11 cellular contexts compared by ENCODE assay signal in the genomic region with DNA sequence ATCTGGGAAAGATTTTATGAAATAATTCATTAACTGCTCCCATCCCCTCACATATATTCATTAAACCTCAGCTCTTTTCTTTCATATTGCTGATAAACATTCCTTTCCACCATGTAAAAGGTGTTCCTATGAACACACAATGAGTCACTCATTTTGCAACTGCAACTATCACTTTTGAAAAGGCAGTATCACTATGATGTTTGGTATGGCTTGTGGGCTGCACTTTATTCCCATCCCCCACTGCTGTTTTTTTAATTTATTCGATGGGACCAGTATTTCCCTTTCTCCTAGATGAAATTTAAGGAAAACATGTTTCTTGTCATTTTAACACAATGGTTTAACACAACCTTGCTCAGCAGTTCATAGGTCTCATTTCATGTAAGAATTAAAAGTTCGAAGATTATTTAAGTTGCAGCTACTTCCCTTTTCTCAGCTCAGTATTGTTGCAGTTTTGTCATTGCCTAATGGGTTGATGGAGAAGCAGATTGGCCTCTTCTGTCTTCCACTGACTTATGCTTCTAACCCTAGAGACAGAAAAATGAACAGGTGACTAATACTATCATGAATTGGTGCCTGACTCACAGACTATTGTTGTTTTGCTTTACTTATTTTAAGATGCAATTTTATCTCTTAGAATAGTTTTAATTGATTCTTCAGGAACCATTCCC.
DNase-seq lines count a peak whose midpoint lies in the region; ATAC-seq and TF ChIP-seq lines count a peak whose summit lies in the region.
"Had no signal": no experiment of that assay in that cellular context is flagged by ENCODE, and none has a peak within 500 bp of the region (broad histone marks: within the 10 kb centered on the region; RNA-seq: fewer than 3 reads in every experiment).

No MANE protein-coding gene starts in this region.

- H3K9me3 ChIP-seq in testis, result no peaks in the 10 kb centered on the region

- 72 to 81% methylated on average over 2 of the region's 2 CpGs for WGBS in testis, 2 donors

- no peaks in the 10 kb centered on the region for H3K9me3 Mint-ChIP-seq in activated T-helper 2 cell treated with anti-CD3 and anti-CD28 coated beads, Interferon-gamma antibody, Interleukin-2, Interleukin-4, amounts not matched to agents 10 μg/mL and 5 μg/mL and 100 μg/mL, durations not matched to agents 14 hours and 24 hours and 36 hours
- H3K9me3 Mint-ChIP-seq: activated naive CD4-positive, alpha-beta T cell treated with anti-CD3 and anti-CD28 coated beads for 36 hours had no signal

- H3K4me1 ChIP-seq in testis, result no peaks in the 10 kb centered on the region

- peaks cover 11% of the 10 kb centered on the region for H3K27me3 Mint-ChIP-seq in activated T-helper 2 cell treated with anti-CD3 and anti-CD28 coated beads, Interferon-gamma antibody, Interleukin-2, Interleukin-4, amounts not matched to agents 10 μg/mL and 5 μg/mL and 100 μg/mL, durations not matched to agents 14 hours and 24 hours and 36 hours (ENCODE audit: low read depth)

- peak overlapping the region; percentile 50 for H3K27ac Mint-ChIP-seq in activated T-helper 2 cell treated with anti-CD3 and anti-CD28 coated beads, Interferon-gamma antibody, Interleukin-2, Interleukin-4, amounts not matched to agents 10 μg/mL and 5 μg/mL and 100 μg/mL, durations not matched to agents 14 hours and 24 hours and 36 hours
- H3K27ac Mint-ChIP-seq: activated naive CD4-positive, alpha-beta T cell treated with anti-CD3 and anti-CD28 coated beads for 36 hours had no signal

- intact Hi-C loops in activated T-helper 2 cell treated with anti-CD3 and anti-CD28 coated beads, Interferon-gamma antibody, Interleukin-2, Interleukin-4, amounts not matched to agents 10 μg/mL and 5 μg/mL and 100 μg/mL, durations not matched to agents 14 hours and 24 hours and 36 hours (cut with micrococcal nuclease), result no loop called here
- intact Hi-C loops in testis (cut with DNase I; ENCODE audit: low total_unique reads), result no loop called here

- ATAC-seq in GM18508 (IDR thresholded peaks at IDR 0.05; ENCODE audit: insufficient read depth, unreplicated experiment) (peak; percentile 97), GM21528 (IDR thresholded peaks at IDR 0.05; ENCODE audit: low FRiP score, unreplicated experiment) (peak; percentile 93), HG03442 (IDR thresholded peaks at IDR 0.05; ENCODE audit: unreplicated experiment) (peak; percentile 96)

- H3K36me3 Mint-ChIP-seq in activated T-helper 2 cell treated with anti-CD3 and anti-CD28 coated beads, Interferon-gamma antibody, Interleukin-2, Interleukin-4, amounts not matched to agents 10 μg/mL and 5 μg/mL and 100 μg/mL, durations not matched to agents 14 hours and 24 hours and 36 hours (ENCODE audit: low read depth), result no peaks in the 10 kb centered on the region

- no peaks in the 10 kb centered on the region for H3K27me3 ChIP-seq in testis

- peaks cover 20% of the 10 kb centered on the region for H3K4me1 Mint-ChIP-seq in activated T-helper 2 cell treated with anti-CD3 and anti-CD28 coated beads, Interferon-gamma antibody, Interleukin-2, Interleukin-4, amounts not matched to agents 10 μg/mL and 5 μg/mL and 100 μg/mL, durations not matched to agents 14 hours and 24 hours and 36 hours (ENCODE audit: low read depth)

- no peak overlapping the region for H3K4me3 ChIP-seq in testis

- no peak overlapping the region for H3K27ac ChIP-seq in testis

- peak overlapping the region; percentile 9 for H3K4me3 Mint-ChIP-seq in activated T-helper 2 cell treated with anti-CD3 and anti-CD28 coated beads, Interferon-gamma antibody, Interleukin-2, Interleukin-4, amounts not matched to agents 10 μg/mL and 5 μg/mL and 100 μg/mL, durations not matched to agents 14 hours and 24 hours and 36 hours (ENCODE audit: low read depth)
- H3K4me3 Mint-ChIP-seq: activated naive CD4-positive, alpha-beta T cell treated with anti-CD3 and anti-CD28 coated beads for 36 hours had no signal

- TF ChIP-seq CTCF in testis (IDR thresholded peaks at IDR 0.05), result no peak

- no peak for DNase-seq in activated T-helper 2 cell treated with anti-CD3 and anti-CD28 coated beads, Interferon-gamma antibody, Interleukin-2, Interleukin-4, amounts not matched to agents 10 μg/mL and 5 μg/mL and 100 μg/mL, durations not matched to agents 14 hours and 24 hours and 36 hours (ENCODE audit: low spot score)
- DNase-seq in testis, result no peak
- no peak for DNase-seq in stimulated activated CD8-positive, alpha-beta memory T cell treated with anti-CD3 and anti-CD28 coated beads, Interleukin-4, amount 100 ng/mL, for 48 hours
- no peak for DNase-seq in stimulated activated CD4-positive, alpha-beta T cell treated with anti-CD3 and anti-CD28 coated beads, Interleukin-2, amount 100 ng/mL, for 48 hours
- no peak for DNase-seq in epidermal melanocyte (ENCODE audit: insufficient read length, low spot score)
- DNase-seq: activated naive CD4-positive, alpha-beta T cell treated with anti-CD3 and anti-CD28 coated beads for 36 hours; hypothalamus; NCI-H510A treated with DMSO at 0.1 percent for 48 hours had no signal

- no peak for TF ChIP-seq POLR2A in testis (IDR thresholded peaks at IDR 0.05)

- H3K36me3 ChIP-seq in testis (ENCODE audit: low read depth, missing control alignments), result no peaks in the 10 kb centered on the region
